In genomic region chr6:149855040-149855654, GRCh38 we compare ENCODE assay signal across 1 cellular context.
A peak's percentile ranks its signal among the peaks of the same experiment; 100 is the strongest.
TF ChIP-seq lines count a peak whose summit lies in the region.

No MANE protein-coding gene starts in this region.

TF ChIP-seq in HepG2, 621 proteins besides CTCF, POLR2A, EP300 and RAD21 (continued from another document and continues in another):
- TF ChIP-seq ZMAT5 (CRISPR knock-in tag; IDR thresholded peaks at IDR 0.05; ENCODE audit: borderline replicate concordance, low read depth): no peak
- TF ChIP-seq, protein P1, sequence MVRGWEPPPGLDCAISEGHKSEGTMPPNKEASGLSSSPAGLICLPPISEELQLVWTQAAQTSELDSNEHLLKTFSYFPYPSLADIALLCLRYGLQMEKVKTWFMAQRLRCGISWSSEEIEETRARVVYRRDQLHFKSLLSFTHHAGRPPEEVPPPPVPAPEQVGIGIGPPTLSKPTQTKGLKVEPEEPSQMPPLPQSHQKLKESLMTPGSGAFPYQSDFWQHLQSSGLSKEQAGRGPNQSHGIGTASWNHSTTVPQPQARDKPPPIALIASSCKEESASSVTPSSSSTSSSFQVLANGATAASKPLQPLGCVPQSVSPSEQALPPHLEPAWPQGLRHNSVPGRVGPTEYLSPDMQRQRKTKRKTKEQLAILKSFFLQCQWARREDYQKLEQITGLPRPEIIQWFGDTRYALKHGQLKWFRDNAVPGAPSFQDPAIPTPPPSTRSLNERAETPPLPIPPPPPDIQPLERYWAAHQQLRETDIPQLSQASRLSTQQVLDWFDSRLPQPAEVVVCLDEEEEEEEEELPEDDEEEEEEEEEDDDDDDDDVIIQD (CRISPR knock-in tag; IDR thresholded peaks at IDR 0.05; ENCODE audit: low read depth): no peak
- no peak for TF ChIP-seq ISX (CRISPR knock-in tag; conservative IDR thresholded peaks at IDR 0.05)
- TF ChIP-seq, protein P2, sequence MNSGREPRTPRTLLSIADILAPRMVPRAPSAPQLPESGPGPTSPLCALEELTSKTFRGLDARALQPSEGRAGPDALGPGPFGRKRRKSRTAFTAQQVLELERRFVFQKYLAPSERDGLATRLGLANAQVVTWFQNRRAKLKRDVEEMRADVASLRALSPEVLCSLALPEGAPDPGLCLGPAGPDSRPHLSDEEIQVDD (CRISPR knock-in tag; IDR thresholded peaks at IDR 0.05; ENCODE audit: borderline replicate concordance): no peak
- no peak for TF ChIP-seq KMT2A (CRISPR knock-in tag; IDR thresholded peaks at IDR 0.05)
- TF ChIP-seq, protein P3, sequence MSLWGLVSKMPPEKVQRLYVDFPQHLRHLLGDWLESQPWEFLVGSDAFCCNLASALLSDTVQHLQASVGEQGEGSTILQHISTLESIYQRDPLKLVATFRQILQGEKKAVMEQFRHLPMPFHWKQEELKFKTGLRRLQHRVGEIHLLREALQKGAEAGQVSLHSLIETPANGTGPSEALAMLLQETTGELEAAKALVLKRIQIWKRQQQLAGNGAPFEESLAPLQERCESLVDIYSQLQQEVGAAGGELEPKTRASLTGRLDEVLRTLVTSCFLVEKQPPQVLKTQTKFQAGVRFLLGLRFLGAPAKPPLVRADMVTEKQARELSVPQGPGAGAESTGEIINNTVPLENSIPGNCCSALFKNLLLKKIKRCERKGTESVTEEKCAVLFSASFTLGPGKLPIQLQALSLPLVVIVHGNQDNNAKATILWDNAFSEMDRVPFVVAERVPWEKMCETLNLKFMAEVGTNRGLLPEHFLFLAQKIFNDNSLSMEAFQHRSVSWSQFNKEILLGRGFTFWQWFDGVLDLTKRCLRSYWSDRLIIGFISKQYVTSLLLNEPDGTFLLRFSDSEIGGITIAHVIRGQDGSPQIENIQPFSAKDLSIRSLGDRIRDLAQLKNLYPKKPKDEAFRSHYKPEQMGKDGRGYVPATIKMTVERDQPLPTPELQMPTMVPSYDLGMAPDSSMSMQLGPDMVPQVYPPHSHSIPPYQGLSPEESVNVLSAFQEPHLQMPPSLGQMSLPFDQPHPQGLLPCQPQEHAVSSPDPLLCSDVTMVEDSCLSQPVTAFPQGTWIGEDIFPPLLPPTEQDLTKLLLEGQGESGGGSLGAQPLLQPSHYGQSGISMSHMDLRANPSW (CRISPR knock-in tag; IDR thresholded peaks at IDR 0.05; ENCODE audit: borderline replicate concordance): no peak
- no peak for TF ChIP-seq KIAA2018 (CRISPR knock-in tag; IDR thresholded peaks at IDR 0.05; ENCODE audit: borderline replicate concordance)
- no peak for TF ChIP-seq RORA (CRISPR knock-in tag; IDR thresholded peaks at IDR 0.05)
- no peak for TF ChIP-seq DRAP1 (CRISPR knock-in tag; IDR thresholded peaks at IDR 0.05)
- no peak for TF ChIP-seq THAP9 (CRISPR knock-in tag; IDR thresholded peaks at IDR 0.05; ENCODE audit: borderline replicate concordance)
- TF ChIP-seq ZFP36 (IDR thresholded peaks at IDR 0.05; ENCODE audit: borderline replicate concordance, low read depth, low read length, partially characterized antibody): no peak
- no peak for TF ChIP-seq KDM2A (CRISPR knock-in tag; IDR thresholded peaks at IDR 0.05; ENCODE audit: borderline replicate concordance, low read depth)
- TF ChIP-seq ZNF142 (CRISPR knock-in tag; IDR thresholded peaks at IDR 0.05): no peak
- TF ChIP-seq KDM1A (CRISPR knock-in tag; IDR thresholded peaks at IDR 0.05): 0 out of 2 replicates have a peak, but pooled peaks have one; percentile 11
- TF ChIP-seq SMAD9 (CRISPR knock-in tag; IDR thresholded peaks at IDR 0.05): no peak
- TF ChIP-seq, protein P4, sequence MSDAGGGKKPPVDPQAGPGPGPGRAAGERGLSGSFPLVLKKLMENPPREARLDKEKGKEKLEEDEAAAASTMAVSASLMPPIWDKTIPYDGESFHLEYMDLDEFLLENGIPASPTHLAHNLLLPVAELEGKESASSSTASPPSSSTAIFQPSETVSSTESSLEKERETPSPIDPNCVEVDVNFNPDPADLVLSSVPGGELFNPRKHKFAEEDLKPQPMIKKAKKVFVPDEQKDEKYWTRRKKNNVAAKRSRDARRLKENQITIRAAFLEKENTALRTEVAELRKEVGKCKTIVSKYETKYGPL (CRISPR knock-in tag; IDR thresholded peaks at IDR 0.05): no peak
- TF ChIP-seq NBN (conservative IDR thresholded peaks at IDR 0.05): no peak
- no peak for TF ChIP-seq YY1 (IDR thresholded peaks at IDR 0.05; ENCODE audit: insufficient read depth, insufficient replicate concordance, low read depth, low read length)
- no peak for TF ChIP-seq REXO4 (CRISPR knock-in tag; IDR thresholded peaks at IDR 0.05; ENCODE audit: borderline replicate concordance)
- no peak for TF ChIP-seq AGO1 (IDR thresholded peaks at IDR 0.05; ENCODE audit: low read depth, low read length, poor library complexity, severe bottlenecking)
- TF ChIP-seq ZNF124 (CRISPR knock-in tag; IDR thresholded peaks at IDR 0.05): no peak
- TF ChIP-seq ATF7-NPFF (CRISPR knock-in tag; IDR thresholded peaks at IDR 0.05; ENCODE audit: low read depth): no peak
- TF ChIP-seq MTF2 (CRISPR knock-in tag; IDR thresholded peaks at IDR 0.05; ENCODE audit: borderline replicate concordance): no peak
- no peak for TF ChIP-seq ZNF589 (CRISPR knock-in tag; conservative IDR thresholded peaks at IDR 0.05)
- TF ChIP-seq ZNF850 (CRISPR knock-in tag; conservative IDR thresholded peaks at IDR 0.05): no peak
- no peak for TF ChIP-seq POLR2AphosphoS2 (IDR thresholded peaks at IDR 0.05; ENCODE audit: low read depth, low read length)
- peak; percentile 17; the same call in 1 of the 2 replicates for TF ChIP-seq MEF2D (CRISPR knock-in tag; IDR thresholded peaks at IDR 0.05)
- 0 out of 2 replicates have a peak, but pooled peaks have one; percentile 23 for TF ChIP-seq CREM (IDR thresholded peaks at IDR 0.05)
- no peak for TF ChIP-seq CREM (CRISPR knock-in tag; IDR thresholded peaks at IDR 0.05)
- no peak for TF ChIP-seq CAMTA2 (CRISPR knock-in tag; IDR thresholded peaks at IDR 0.05; ENCODE audit: borderline replicate concordance)
- TF ChIP-seq ZFAT (CRISPR knock-in tag; conservative IDR thresholded peaks at IDR 0.05): no peak
- TF ChIP-seq NFKB2 (CRISPR knock-in tag; IDR thresholded peaks at IDR 0.05; ENCODE audit: borderline replicate concordance): no peak
- TF ChIP-seq HNRNPLL (IDR thresholded peaks at IDR 0.05; ENCODE audit: low read depth, low read length, poor library complexity, severe bottlenecking): no peak
- no peak for TF ChIP-seq ZNF788 (CRISPR knock-in tag; IDR thresholded peaks at IDR 0.05; ENCODE audit: borderline replicate concordance)
- TF ChIP-seq LCORL (IDR thresholded peaks at IDR 0.05): no peak
- TF ChIP-seq LCORL (CRISPR knock-in tag; IDR thresholded peaks at IDR 0.05): no peak
- no peak for TF ChIP-seq SRSF4 (IDR thresholded peaks at IDR 0.05; ENCODE audit: low read depth, low read length, poor library complexity, severe bottlenecking)
